Comparison of ENCODE assay signal across 8 cellular contexts in the genomic region with DNA sequence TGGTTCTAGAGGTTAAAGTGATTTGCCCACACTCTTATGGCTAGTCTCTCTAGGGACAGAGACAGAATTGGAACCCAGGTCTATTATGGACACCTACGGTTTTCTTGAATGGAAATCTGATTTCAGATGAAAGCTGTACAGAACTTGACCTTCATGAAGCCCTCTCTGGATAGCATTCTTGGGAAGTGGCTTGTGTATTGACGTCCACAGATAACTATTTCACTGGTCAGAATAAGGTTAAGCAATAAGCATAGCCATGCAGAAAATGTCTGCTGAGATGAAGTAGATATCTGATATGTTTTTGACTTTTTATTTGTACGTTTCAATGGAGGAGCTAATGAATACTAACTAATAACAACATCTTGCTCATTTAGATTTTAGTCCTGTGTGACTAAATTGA. TPM values are rescaled to one million over a fixed set of nuclear protein-coding genes. Genes with fewer than 3 reads are reported as not detected.
DNase-seq lines count a peak whose midpoint lies in the region; ATAC-seq and TF ChIP-seq lines count a peak whose summit lies in the region.

No MANE protein-coding gene starts in this region.

- H3K9me3 ChIP-seq in ES-I3 (ENCODE audit: control insufficient read depth, insufficient read depth, low read length) = no peaks in the 10 kb centered on the region
- H3K9me3 ChIP-seq in T-helper 17 cell (ENCODE audit: control insufficient read depth, low read length, poor library complexity, severe bottlenecking) = no peaks in the 10 kb centered on the region
- no peaks in the 10 kb centered on the region for H3K9me3 ChIP-seq in psoas muscle

- H3K4me1 ChIP-seq in ES-I3 (ENCODE audit: insufficient read depth, low read length) = peaks cover 9% of the 10 kb centered on the region; the same call in 1 of the 2 replicates
- peaks cover 7% of the 10 kb centered on the region for H3K4me1 ChIP-seq in psoas muscle

- peak overlapping the region; percentile 82 for H3K4me3 Mint-ChIP-seq in T-helper 17 cell

- no peak for DNase-seq in T-helper 17 cell
- peak; percentile 80 for DNase-seq in fibroblast of the aortic adventitia (ENCODE audit: low read depth)
- DNase-seq in psoas muscle = no peak
- no peak for DNase-seq in foreskin melanocyte
- no peak for DNase-seq in NCI-H2029 treated with DMSO at 0.1 percent for 48 hours (lab: John Stamatoyannopoulos, UW)
- DNase-seq in activated gamma-delta T cell treated with Interleukin-2 at 50 U/mL for 16 hours = no peak
- DNase-seq in NCI-H524 treated with DMSO at 0.1 percent for 48 hours (lab: John Stamatoyannopoulos, UW) = no peak

- no peaks in the 10 kb centered on the region for H3K36me3 Mint-ChIP-seq in T-helper 17 cell (ENCODE audit: low read depth)

- peak overlapping the region; percentile 82 for H3K27ac ChIP-seq in psoas muscle

- H3K4me1 Mint-ChIP-seq in T-helper 17 cell = peaks cover 29% of the 10 kb centered on the region

- H3K36me3 ChIP-seq in ES-I3 (ENCODE audit: insufficient read depth, low read length) = 0 out of 2 replicates have a peak, but pooled peaks cover 3% of the 10 kb centered on the region
- no peaks in the 10 kb centered on the region for H3K36me3 ChIP-seq in psoas muscle (ENCODE audit: insufficient read depth in 1 of 2, low read depth in 1 of 2)

- peaks cover 2 to 19% (median 3%) of the 10 kb centered on the region in 3 donors for H3K27me3 ChIP-seq in psoas muscle (ENCODE audit: insufficient read depth in 3 of 3, low read length in 2 of 3)

- no peak for TF ChIP-seq CTCF in fibroblast of the aortic adventitia (IDR thresholded peaks at IDR 0.05; ENCODE audit: insufficient read depth, low read length)
- TF ChIP-seq CTCF in psoas muscle (IDR thresholded peaks at IDR 0.05) = no peak

- 61 to 71% (median 64%) methylated on average over 3 of the region's 3 CpGs for WGBS in psoas muscle, 3 donors

- peaks cover 63% of the 10 kb centered on the region for H3K27me3 Mint-ChIP-seq in T-helper 17 cell

- peak overlapping the region; percentile 77 for H3K4me3 ChIP-seq in fibroblast of the aortic adventitia (ENCODE audit: low read depth, low read length)
- H3K4me3 ChIP-seq in psoas muscle = peak overlapping the region; percentile 77

- ATAC-seq in T-helper 17 cell (no peak), psoas muscle (peak in 1 of 4 donors; percentile 34)

- intact Hi-C loops in psoas muscle (cut with DNase I) = loop anchor here in 1 of 2 donors (5.0 kb wide), 1 partner anchor 361 kb away; no protein-coding TSS in a partner anchor

- peak overlapping the region; percentile 89 for H3K9ac ChIP-seq in ES-I3 (ENCODE audit: low read depth, low read length)

- H3K27ac Mint-ChIP-seq in T-helper 17 cell = no peak overlapping the region

RNA-seq across cellular contexts. Expression of gene TLCD5, which starts 1.1 kb away (rescaled TPM):
- total RNA-seq in T-helper 17 cell (under 1 TPM; 0.10 to 0.32 TPM), fibroblast of the aortic adventitia (ENCODE audit: low replicate concordance) (5.8 and 6.4 TPM in 2 replicates), psoas muscle (1 to 10 TPM in 2 of 4 donors, under 1 TPM in 2; 0.53 to 2.5 (median 1.4) TPM)
- under 1 TPM; 0.39 to 0.94 (median 0.48) TPM for polyA plus RNA-seq in psoas muscle

RNA-seq across cellular contexts. Expression of gene ARHGEF12, which starts 10.0 kb away (rescaled TPM):
- total RNA-seq in T-helper 17 cell (10 to 100 TPM; 12.9 to 31.3 TPM), fibroblast of the aortic adventitia (ENCODE audit: low replicate concordance) (85.2 and 103 TPM in 2 replicates), psoas muscle (100 to 1,000 TPM in 1 of 4 donors, 10 to 100 TPM in 3; 45.6 to 102 (median 76.1) TPM)
- 10 to 100 TPM; 14.8 to 40.0 (median 15.7) TPM for polyA plus RNA-seq in psoas muscle
